In genomic region chr14:32206552-32206951, GRCh38 we compare ENCODE assay signal across 19 cellular contexts. TPM values are rescaled to one million over a fixed set of nuclear protein-coding genes. Genes with fewer than 3 reads are reported as not detected.
DNase-seq lines count a peak whose midpoint lies in the region; ATAC-seq, FAIRE-seq and TF ChIP-seq lines count a peak whose summit lies in the region.
"Had no signal": no experiment of that assay in that cellular context is flagged by ENCODE, and none has a peak within 500 bp of the region (broad histone marks: within the 10 kb centered on the region; RNA-seq: fewer than 3 reads in every experiment).

No MANE protein-coding gene starts in this region.

- peaks cover 12% of the 10 kb centered on the region for H3K27me3 Mint-ChIP-seq in CD4-positive, alpha-beta T cell
- peaks cover 4% of the 10 kb centered on the region for H3K27me3 Mint-ChIP-seq in IgD-negative memory B cell
- H3K27me3 Mint-ChIP-seq in activated naive CD8-positive, alpha-beta T cell treated with anti-CD3 and anti-CD28 coated beads, Interleukin-2, amount 50 U/mL, for 24 hours = peaks cover 5% of the 10 kb centered on the region
- H3K27me3 Mint-ChIP-seq in nephron (ENCODE audit: low read depth) = peaks cover 6% of the 10 kb centered on the region

- intact Hi-C loops in CD4-positive, alpha-beta T cell (cut with DNase I, micrococcal nuclease) = loop anchor here in 1 of 2 experiments (5.0 to 10.0 kb wide), 6 partner anchors 46 to 1582 kb away; partner anchors contain the start of genes AP4S1, DTD2, HEATR5A and HECTD1

- CTCF ChIA-PET in CD4-positive, alpha-beta T cell (lab: Charles Lee) = interaction anchor here (1.8 kb wide), 1 partner anchor 133 kb away, joined by 6 read pairs; no protein-coding TSS in a partner anchor

- no peaks in the 10 kb centered on the region for H3K27me3 ChIP-seq in CD4-positive, alpha-beta T cell (ENCODE audit: control insufficient read depth, insufficient read depth, low read length)

- no peak for ATAC-seq in CD4-positive, alpha-beta T cell (ENCODE audit: poor library complexity)
- no peak for ATAC-seq in activated naive CD8-positive, alpha-beta T cell treated with anti-CD3 and anti-CD28 coated beads, Interleukin-2, amount 50 U/mL, for 24 hours
- ATAC-seq: SK-N-SH treated with all-trans-retinoic acid at 6 μM for 48 hours had no signal

- H3K4me3 Mint-ChIP-seq in CD4-positive, alpha-beta T cell = peak overlapping the region; percentile 45
- H3K4me3 Mint-ChIP-seq in IgD-negative memory B cell (peak overlapping the region in 1 of 4 donors; percentile 86), nephron (peak overlapping the region; percentile 7 to 57 (median 14))
- H3K4me3 Mint-ChIP-seq in activated naive CD8-positive, alpha-beta T cell treated with anti-CD3 and anti-CD28 coated beads, Interleukin-2, amount 50 U/mL, for 24 hours = no peak overlapping the region
- H3K4me3 Mint-ChIP-seq: CD14-positive monocyte, H9 had no signal

- peak overlapping the region; percentile 14 for H3K27ac Mint-ChIP-seq in CD4-positive, alpha-beta T cell
- H3K27ac Mint-ChIP-seq in IgD-negative memory B cell (peak overlapping the region; percentile 11 to 91 (median 14)), nephron (peak overlapping the region in 1 of 3 experiments; percentile 42)
- H3K27ac Mint-ChIP-seq in activated naive CD8-positive, alpha-beta T cell treated with anti-CD3 and anti-CD28 coated beads, Interleukin-2, amount 50 U/mL, for 24 hours = peak overlapping the region; percentile 34

- peaks cover 27% of the 10 kb centered on the region for H3K36me3 Mint-ChIP-seq in CD4-positive, alpha-beta T cell (ENCODE audit: low read depth)
- peaks cover 1% of the 10 kb centered on the region for H3K36me3 Mint-ChIP-seq in IgD-negative memory B cell
- no peaks in the 10 kb centered on the region for H3K36me3 Mint-ChIP-seq in activated naive CD8-positive, alpha-beta T cell treated with anti-CD3 and anti-CD28 coated beads, Interleukin-2, amount 50 U/mL, for 24 hours (ENCODE audit: low read depth)
- no peaks in the 10 kb centered on the region for H3K36me3 Mint-ChIP-seq in nephron (ENCODE audit: low read depth)

- no peak for DNase-seq in CD4-positive, alpha-beta T cell
- DNase-seq in activated naive CD8-positive, alpha-beta T cell treated with anti-CD3 and anti-CD28 coated beads, Interleukin-2, amount 50 U/mL, for 24 hours = no peak
- DNase-seq in NCI-H526 (lab: John Stamatoyannopoulos, UW) = no peak
- no peak for DNase-seq in A172 (ENCODE audit: low spot score)
- no peak for DNase-seq in RCC 7860 (ENCODE audit: low spot score)
- DNase-seq in HCEC 1CT = no peak
- DNase-seq: COR-L47, GF-D8, NCI-H1048, NCI-H2081, SHP77 treated with DMSO at 0.1 percent for 48 hours had no signal

- FAIRE-seq in RCC 7860 (lab: Jason Lieb, UNC) = no peak

- peaks cover 29% of the 10 kb centered on the region for H3K4me1 Mint-ChIP-seq in CD4-positive, alpha-beta T cell (ENCODE audit: low read depth)
- H3K4me1 Mint-ChIP-seq in IgD-negative memory B cell (peaks cover 25 to 30% (median 27%) of the 10 kb centered on the region in 3 donors), nephron (peaks cover 8% of the 10 kb centered on the region)
- peaks cover 45% of the 10 kb centered on the region for H3K4me1 Mint-ChIP-seq in activated naive CD8-positive, alpha-beta T cell treated with anti-CD3 and anti-CD28 coated beads, Interleukin-2, amount 50 U/mL, for 24 hours

- no peak overlapping the region for H3K27ac ChIP-seq in CD4-positive, alpha-beta T cell (ENCODE audit: low read depth, low read length)

- TF ChIP-seq CTCF in CD4-positive, alpha-beta T cell (IDR thresholded peaks at IDR 0.05) = no peak
- no peak for TF ChIP-seq CTCF in nephron (IDR thresholded peaks at IDR 0.05; ENCODE audit: unreplicated experiment in 3 of 3)

- POLR2A ChIA-PET in CD4-positive, alpha-beta T cell (lab: Charles Lee) = interaction anchor here (1.2 kb wide), 1 partner anchor 130 kb away, joined by 3 read pairs; the partner anchor contains the start of gene ARHGAP5

- H3K9me3 ChIP-seq in CD4-positive, alpha-beta T cell (ENCODE audit: control insufficient read depth, low read length) = no peaks in the 10 kb centered on the region

- no peaks in the 10 kb centered on the region for H3K9me3 Mint-ChIP-seq in CD4-positive, alpha-beta T cell
- peaks cover 0 to 2% (median 0%) of the 10 kb centered on the region in 3 donors for H3K9me3 Mint-ChIP-seq in IgD-negative memory B cell
- H3K9me3 Mint-ChIP-seq in activated naive CD8-positive, alpha-beta T cell treated with anti-CD3 and anti-CD28 coated beads, Interleukin-2, amount 50 U/mL, for 24 hours = no peaks in the 10 kb centered on the region
- peaks cover 2% of the 10 kb centered on the region for H3K9me3 Mint-ChIP-seq in nephron
- H3K9me3 Mint-ChIP-seq: H9 had no signal

RNA-seq across cellular contexts. Expression of gene RNU6-8, which starts 3.5 kb away (rescaled TPM):
- total RNA-seq in CD4-positive, alpha-beta T cell = not detected
- polyA plus RNA-seq in IgD-negative memory B cell = not detected
- total RNA-seq in A172 (2014; rRNA removed; shearing (Covaris generic)) = not detected in 2 replicates
- total RNA-seq: Daoy, H9, HT1080, NCI-H460 had no signal
- polyA plus RNA-seq: CD14-positive monocyte had no signal

RNA-seq across cellular contexts. Expression of gene RNU6-7, which starts 4.7 kb away (rescaled TPM):
- not detected for total RNA-seq in CD4-positive, alpha-beta T cell
- polyA plus RNA-seq in IgD-negative memory B cell = not detected
- total RNA-seq in A172 (2014; rRNA removed; shearing (Covaris generic)) = not detected in 2 replicates
- total RNA-seq: Daoy, H9, HT1080, NCI-H460 had no signal
- polyA plus RNA-seq: CD14-positive monocyte had no signal
